In genomic region chr18:48481092-48481491, GRCh38 we compare ENCODE assay signal across 33 cellular contexts.
"Had no signal": no experiment of that assay in that cellular context is flagged by ENCODE, and none has a peak within 500 bp of the region (broad histone marks: within the 10 kb centered on the region; RNA-seq: fewer than 3 reads in every experiment).

No MANE protein-coding gene starts in this region.

- H3K4me1 Mint-ChIP-seq: activated CD4-positive, alpha-beta T cell treated with anti-CD3 and anti-CD28 coated beads for 36 hours; activated CD4-positive, alpha-beta T cell treated with anti-CD3 and anti-CD28 coated beads, Interleukin-2, amount 10 ng/mL, durations not matched to agents 7 days and 5 days; activated naive CD8-positive, alpha-beta T cell treated with anti-CD3 and anti-CD28 coated beads for 36 hours; activated T-helper 17 cell treated with anti-CD3 and anti-CD28 coated beads, Interleukin-2, amount 50 U/mL, for 72 hours; WTC11 had no signal

- DNase-seq: activated CD4-positive, alpha-beta T cell treated with anti-CD3 and anti-CD28 coated beads for 36 hours; activated CD4-positive, alpha-beta T cell treated with anti-CD3 and anti-CD28 coated beads, Interleukin-2, amount 10 ng/mL, durations not matched to agents 7 days and 5 days; activated CD4-positive, alpha-beta T cell treated with anti-CD3 and anti-CD28 coated beads, Interleukin-2, amount 50 U/mL, for 48 hours; activated CD8-positive, alpha-beta T cell treated with anti-CD3 and anti-CD28 coated beads, Interleukin-2, amount 10 ng/mL, durations not matched to agents 7 days and 5 days; activated effector memory CD4-positive, alpha-beta T cell treated with anti-CD3 and anti-CD28 coated beads, Interleukin-2, amount 50 U/mL, for 16 hours; activated naive CD4-positive, alpha-beta T cell; activated naive CD4-positive, alpha-beta T cell treated with anti-CD3 and anti-CD28 coated beads, Interleukin-2, amount 50 U/mL, for 16 hours; activated naive CD8-positive, alpha-beta T cell treated with anti-CD3 and anti-CD28 coated beads for 36 hours; activated T-cell treated with anti-CD3 and anti-CD28 coated beads, Interleukin-2, amount 50 U/mL, for 48 hours; amniotic stem cell; aorta; brain microvascular endothelial cell; central memory CD4-positive, alpha-beta T cell; Karpas-422; MG63; NCI-H1048; NCI-H1105 treated with DMSO at 0.1 percent for 48 hours; NCI-H1436; NCI-H1694; NCI-H1930; NCI-H2081 treated with DMSO at 0.1 percent for 48 hours; NCI-H226; NCI-H446 treated with DMSO at 0.1 percent for 48 hours; NCI-H524 treated with DMSO at 0.1 percent for 48 hours; NCI-H748 treated with DMSO at 0.1 percent for 48 hours; NK-92 treated with Interleukin-12 subunit alpha and Interleukin-12 subunit beta, amount 100 ng/mL, for 24 hours; Right ventricle myocardium superior; T1000 had no signal

- H3K9me3 Mint-ChIP-seq: activated CD4-positive, alpha-beta T cell treated with anti-CD3 and anti-CD28 coated beads, Interleukin-2, amount 10 ng/mL, durations not matched to agents 7 days and 5 days; activated naive CD8-positive, alpha-beta T cell treated with anti-CD3 and anti-CD28 coated beads for 36 hours; activated T-helper 17 cell treated with anti-CD3 and anti-CD28 coated beads, Interleukin-2, amount 50 U/mL, for 72 hours had no signal

- H3K36me3 Mint-ChIP-seq: activated naive CD8-positive, alpha-beta T cell treated with anti-CD3 and anti-CD28 coated beads for 36 hours; WTC11 had no signal

- H3K27ac ChIP-seq: brain microvascular endothelial cell had no signal

- H3K4me3 Mint-ChIP-seq: activated CD4-positive, alpha-beta T cell treated with anti-CD3 and anti-CD28 coated beads for 36 hours; activated CD4-positive, alpha-beta T cell treated with anti-CD3 and anti-CD28 coated beads, Interleukin-2, amount 10 ng/mL, durations not matched to agents 7 days and 5 days; activated CD8-positive, alpha-beta T cell treated with anti-CD3 and anti-CD28 coated beads, Interleukin-2, amount 10 ng/mL, durations not matched to agents 7 days and 5 days; activated naive CD8-positive, alpha-beta T cell treated with anti-CD3 and anti-CD28 coated beads for 36 hours; activated T-helper 17 cell treated with anti-CD3 and anti-CD28 coated beads, Interleukin-2, amount 50 U/mL, for 72 hours; WTC11 had no signal

- H3K36me3 ChIP-seq: brain microvascular endothelial cell, MG63 had no signal

- H3K4me3 ChIP-seq: K562, MG63 had no signal

- ATAC-seq: activated CD4-positive, alpha-beta T cell treated with anti-CD3 and anti-CD28 coated beads for 36 hours; activated CD4-positive, CD25-positive, alpha-beta regulatory T cell treated with anti-CD3 and anti-CD28 coated beads, Interleukin-2, amount 50 U/mL, for 24 hours; activated CD8-positive, alpha-beta T cell treated with anti-CD3 and anti-CD28 coated beads, Interleukin-2, amount 10 ng/mL, durations not matched to agents 7 days and 5 days; activated T-helper 17 cell treated with anti-CD3 and anti-CD28 coated beads, Interleukin-2, amount 50 U/mL, for 72 hours; K562; WTC11 had no signal

- H3K27ac Mint-ChIP-seq: activated CD4-positive, alpha-beta T cell treated with anti-CD3 and anti-CD28 coated beads, Interleukin-2, amount 10 ng/mL, durations not matched to agents 7 days and 5 days; activated CD8-positive, alpha-beta T cell treated with anti-CD3 and anti-CD28 coated beads, Interleukin-2, amount 10 ng/mL, durations not matched to agents 7 days and 5 days; activated naive CD8-positive, alpha-beta T cell treated with anti-CD3 and anti-CD28 coated beads for 36 hours; activated T-helper 17 cell treated with anti-CD3 and anti-CD28 coated beads, Interleukin-2, amount 50 U/mL, for 72 hours; WTC11 had no signal

- FAIRE-seq: colon, K562 had no signal

- H3K27me3 ChIP-seq: brain microvascular endothelial cell, MG63 had no signal
